ENCODE assay signal across 26 cellular contexts in genomic region chr22:48902983-48903650, GRCh38.
A peak's percentile ranks its signal among the peaks of the same experiment; 100 is the strongest.
DNase-seq lines count a peak whose midpoint lies in the region; ATAC-seq, FAIRE-seq and TF ChIP-seq lines count a peak whose summit lies in the region.
"Had no signal": no experiment of that assay in that cellular context is flagged by ENCODE, and none has a peak within 500 bp of the region (broad histone marks: within the 10 kb centered on the region; RNA-seq: fewer than 3 reads in every experiment).

No MANE protein-coding gene starts in this region.

- 67% methylated on average over 25 of the region's 25 CpGs for WGBS in liver
- WGBS in hepatocyte (ENCODE audit: low lambda C conversion rate, missing lambda C conversion rate), result 86% methylated on average over 23 of the region's 25 CpGs

- TF ChIP-seq RAD21 in liver (IDR thresholded peaks at IDR 0.05), result no peak

- H2AFZ ChIP-seq in hepatocyte, result no peak overlapping the region

- intact Hi-C loops in posterior vena cava (cut with DNase I), result no loop called here

- no peak overlapping the region for H3K4me3 Mint-ChIP-seq in activated T-cell treated with anti-CD3 and anti-CD28 coated beads, Interleukin-2, amount 50 U/mL, for 24 hours
- H3K4me3 Mint-ChIP-seq: CD4-positive, alpha-beta T cell had no signal

- peak; percentile 2 for DNase-seq in D341Med (ENCODE audit: low spot score)
- no peak for DNase-seq in bronchial epithelial cell (ENCODE audit: low read depth)
- DNase-seq in posterior vena cava (ENCODE audit: low spot score), result peak; percentile 51
- no peak for DNase-seq in hepatocyte (ENCODE audit: low spot score)
- no peak for DNase-seq in activated T-cell treated with anti-CD3 and anti-CD28 coated beads, Interleukin-2, amount 50 U/mL, for 24 hours
- DNase-seq in activated CD4-positive, CD25-positive, alpha-beta regulatory T cell (lab: John Stamatoyannopoulos, UW), result no peak
- DNase-seq: AML-193; DMS53; H7; KBM-7; NCI-H1105 treated with DMSO at 0.1 percent for 48 hours; NCI-H146; NCI-H1930; NCI-H2107; NCI-H446 treated with DMSO at 0.1 percent for 48 hours; NCI-H526; NCI-H82; NK-92 treated with Interleukin-12 subunit alpha and Interleukin-12 subunit beta, amount 100 ng/mL, for 24 hours; PC-3 had no signal

- no peaks in the 10 kb centered on the region for H3K9me3 Mint-ChIP-seq in activated T-cell treated with anti-CD3 and anti-CD28 coated beads, Interleukin-2, amount 50 U/mL, for 24 hours
- H3K9me3 Mint-ChIP-seq: CD4-positive, alpha-beta T cell had no signal

- H3K27ac ChIP-seq in liver (ENCODE audit: low read depth in 1 of 2, low read length in 2 of 2) (no peak overlapping the region), hepatocyte (no peak overlapping the region)
- H3K27ac ChIP-seq: A549; BLaER1 treated with 17β-estradiol and CSF1 and Interleukin-3, amounts not matched to agents 10 nM and 100 nM had no signal

- H3K4me1 ChIP-seq in liver (ENCODE audit: control insufficient read depth in 4 of 4, insufficient read depth in 4 of 4, low read length in 3 of 4) (no peaks in the 10 kb centered on the region), hepatocyte (ENCODE audit: insufficient read depth) (no peaks in the 10 kb centered on the region)
- H3K4me1 ChIP-seq: A549; BLaER1 treated with 17β-estradiol and CSF1 and Interleukin-3, amounts not matched to agents 10 nM and 100 nM had no signal

- FAIRE-seq in bronchial epithelial cell (lab: Jason Lieb, UNC), result peak; percentile 92
- FAIRE-seq: A549, GM18507, HTR-8/SVneo had no signal

- no peaks in the 10 kb centered on the region for H3K9me2 ChIP-seq in hepatocyte (replicated peaks; ENCODE audit: insufficient read depth)

- no peaks in the 10 kb centered on the region for H3K27me3 ChIP-seq in bronchial epithelial cell (ENCODE audit: control insufficient read depth, insufficient read depth, low read length)
- H3K27me3 ChIP-seq in liver (ENCODE audit: control insufficient read depth in 4 of 4, insufficient read depth in 4 of 4, low read length in 3 of 4), result no peaks in the 10 kb centered on the region
- H3K27me3 ChIP-seq in hepatocyte, result peaks cover 6% of the 10 kb centered on the region

- no peaks in the 10 kb centered on the region for H3K36me3 ChIP-seq in bronchial epithelial cell (ENCODE audit: control insufficient read depth, insufficient read depth, low read length)
- no peaks in the 10 kb centered on the region for H3K36me3 ChIP-seq in liver (ENCODE audit: control insufficient read depth in 4 of 4, insufficient read depth in 3 of 4, low read depth in 1 of 4, low read length in 3 of 4)
- no peaks in the 10 kb centered on the region for H3K36me3 ChIP-seq in hepatocyte (replicated peaks; ENCODE audit: insufficient read depth, low read depth)
- H3K36me3 ChIP-seq: BLaER1 treated with 17β-estradiol and CSF1 and Interleukin-3, amounts not matched to agents 10 nM and 100 nM had no signal

- no peak overlapping the region for H3K4me2 ChIP-seq in hepatocyte
- H3K4me2 ChIP-seq: A549; BLaER1 treated with 17β-estradiol and CSF1 and Interleukin-3, amounts not matched to agents 10 nM and 100 nM had no signal

- no peaks in the 10 kb centered on the region for H4K20me1 ChIP-seq in hepatocyte (ENCODE audit: insufficient read depth, poor library complexity, severe bottlenecking)

- no peak overlapping the region for H3K4me3 ChIP-seq in bronchial epithelial cell (ENCODE audit: low read depth, low read length)
- H3K4me3 ChIP-seq in liver (ENCODE audit: low read depth in 1 of 3, low read length in 3 of 3), result no peak overlapping the region
- no peak overlapping the region for H3K4me3 ChIP-seq in hepatocyte
- H3K4me3 ChIP-seq: A549; BLaER1 treated with 17β-estradiol and CSF1 and Interleukin-3, amounts not matched to agents 10 nM and 100 nM had no signal

- H3K27ac Mint-ChIP-seq in activated T-cell treated with anti-CD3 and anti-CD28 coated beads, Interleukin-2, amount 50 U/mL, for 24 hours, result no peak overlapping the region
- H3K27ac Mint-ChIP-seq: CD4-positive, alpha-beta T cell had no signal

- H3K36me3 Mint-ChIP-seq in activated T-cell treated with anti-CD3 and anti-CD28 coated beads, Interleukin-2, amount 50 U/mL, for 24 hours (ENCODE audit: low read depth), result no peaks in the 10 kb centered on the region

- TF ChIP-seq CTCF in bronchial epithelial cell (IDR thresholded peaks at IDR 0.05; ENCODE audit: insufficient read depth, low read length, severe bottlenecking) (no peak), liver (IDR thresholded peaks at IDR 0.05; ENCODE audit: low read depth, low read length, missing input control) (no peak), hepatocyte (IDR thresholded peaks at IDR 0.05; ENCODE audit: poor library complexity) (no peak)

- H3K4me1 Mint-ChIP-seq in activated T-cell treated with anti-CD3 and anti-CD28 coated beads, Interleukin-2, amount 50 U/mL, for 24 hours (ENCODE audit: low read depth), result no peaks in the 10 kb centered on the region

- no peaks in the 10 kb centered on the region for H3K79me2 ChIP-seq in hepatocyte

- no peaks in the 10 kb centered on the region for H3K9me3 ChIP-seq in liver (ENCODE audit: control insufficient read depth in 4 of 4, low read length in 3 of 4)
- H3K9me3 ChIP-seq in hepatocyte (ENCODE audit: low read depth), result no peaks in the 10 kb centered on the region
- H3K9me3 ChIP-seq: A549; BLaER1 treated with 17β-estradiol and CSF1 and Interleukin-3, amounts not matched to agents 10 nM and 100 nM had no signal

- H3K27me3 Mint-ChIP-seq in activated T-cell treated with anti-CD3 and anti-CD28 coated beads, Interleukin-2, amount 50 U/mL, for 24 hours, result peaks cover 64% of the 10 kb centered on the region

- H3K9ac ChIP-seq in liver (ENCODE audit: low read depth in 1 of 2, low read length in 2 of 2), result no peak overlapping the region
- H3K9ac ChIP-seq: BLaER1 treated with 17β-estradiol and CSF1 and Interleukin-3, amounts not matched to agents 10 nM and 100 nM had no signal

- no peak for ATAC-seq in HG02571 (IDR thresholded peaks at IDR 0.05; ENCODE audit: unreplicated experiment)
- ATAC-seq: A549, PC-3 had no signal

TF ChIP-seq in liver, 16 proteins besides CTCF, POLR2A, EP300 and RAD21:
- TF ChIP-seq HNF4A (conservative IDR thresholded peaks at IDR 0.05), result peak; percentile 55 to 75
- TF ChIP-seq RXRA (IDR thresholded peaks at IDR 0.05), result peak in 1 of 2 donors; percentile 37
- no peak for TF ChIP-seq HNF4G (IDR thresholded peaks at IDR 0.05)
- TF ChIP-seq ATF3 (IDR thresholded peaks at IDR 0.05), result no peak
- TF ChIP-seq JUND (IDR thresholded peaks at IDR 0.05), result no peak
- no peak for TF ChIP-seq REST (IDR thresholded peaks at IDR 0.05)
TF ChIP-seq in liver: peak in this region for 2.

Comparison
In these comparisons a context has a peak if more than half of its experiments do, and no peak if none do; other contexts are left out.
1. DNase-seq: peak in D341Med (single experiment) and posterior vena cava (single experiment); none in bronchial epithelial cell (single experiment), hepatocyte (single experiment), activated T-cell treated with anti-CD3 and anti-CD28 coated beads, Interleukin-2, amount 50 U/mL, for 24 hours (single experiment) and activated CD4-positive, CD25-positive, alpha-beta regulatory T cell (0 of 4).